1 cellular context compared by ENCODE assay signal in genomic region chr21:37073417-37074194, GRCh38.
TF ChIP-seq lines count a peak whose summit lies in the region.

No MANE protein-coding gene starts in this region.

TF ChIP-seq in HEK293, 187 proteins besides CTCF, POLR2A, EP300 and RAD21 (continued from another document):
- TF ChIP-seq ZNF26 (tag by site-specific recombination; IDR thresholded peaks at IDR 0.05) (no peak), ZNF510 (tag by site-specific recombination; IDR thresholded peaks at IDR 0.05; ENCODE audit: insufficient replicate concordance) (no peak), ZNF626 (tag by site-specific recombination; IDR thresholded peaks at IDR 0.05) (no peak), ZNF335 (tag by site-specific recombination; conservative IDR thresholded peaks at IDR 0.05) (peak; percentile 92), ZNF660 (tag by site-specific recombination; IDR thresholded peaks at IDR 0.05) (0 out of 2 replicates have a peak, but pooled peaks have one; percentile 16), ZNF184 (tag by site-specific recombination; IDR thresholded peaks at IDR 0.05) (no peak), PRDM4 (tag by site-specific recombination; IDR thresholded peaks at IDR 0.05) (peak; percentile 39; the same call in 1 of the 2 replicates), ZNF76 (tag by site-specific recombination; IDR thresholded peaks at IDR 0.05; ENCODE audit: borderline replicate concordance, low read depth) (peak; percentile 44; the same call in 1 of the 2 replicates), ZNF521 (tag by site-specific recombination; IDR thresholded peaks at IDR 0.05) (no peak), ZNF10 (tag by site-specific recombination; IDR thresholded peaks at IDR 0.05) (no peak; the same call in 1 of the 2 replicates), GLIS1 (tag by site-specific recombination; IDR thresholded peaks at IDR 0.05) (peak; percentile 84), ZBTB48 (tag by site-specific recombination; IDR thresholded peaks at IDR 0.05) (peak; percentile 89), ZNF488 (tag by site-specific recombination; IDR thresholded peaks at IDR 0.05) (no peak), ZNF426 (tag by site-specific recombination; IDR thresholded peaks at IDR 0.05) (no peak), YY2 (tag by site-specific recombination; IDR thresholded peaks at IDR 0.05) (no peak), ZNF664 (tag by site-specific recombination; IDR thresholded peaks at IDR 0.05) (no peak), ZNF561 (tag by site-specific recombination; IDR thresholded peaks at IDR 0.05; ENCODE audit: borderline replicate concordance) (no peak; the same call in 1 of the 2 replicates), ZNF416 (tag by site-specific recombination; IDR thresholded peaks at IDR 0.05) (no peak), YY1 (tag by site-specific recombination; IDR thresholded peaks at IDR 0.05) (peak; percentile 66; the same call in 1 of the 2 replicates), ZBTB1 (tag by site-specific recombination; IDR thresholded peaks at IDR 0.05) (no peak), ZNF473 (tag by site-specific recombination; IDR thresholded peaks at IDR 0.05) (no peak), PRDM1 (tag by site-specific recombination; IDR thresholded peaks at IDR 0.05) (no peak), ZNF791 (tag by site-specific recombination; IDR thresholded peaks at IDR 0.05) (no peak), SP2 (tag by site-specific recombination; IDR thresholded peaks at IDR 0.05) (no peak), ZNF2 (tag by site-specific recombination; IDR thresholded peaks at IDR 0.05) (peak; percentile 52), BCL11B (tag by site-specific recombination; IDR thresholded peaks at IDR 0.05; ENCODE audit: low read depth) (no peak), KLF16 (tag by site-specific recombination; IDR thresholded peaks at IDR 0.05) (peak; percentile 87), ZBTB8A (tag by site-specific recombination; IDR thresholded peaks at IDR 0.05) (peak; percentile 25; the same call in 1 of the 2 replicates), ZBTB17 (tag by site-specific recombination; IDR thresholded peaks at IDR 0.05) (no peak), ZNF202 (tag by site-specific recombination; IDR thresholded peaks at IDR 0.05; ENCODE audit: borderline replicate concordance) (no peak), ZNF114 (tag by site-specific recombination; IDR thresholded peaks at IDR 0.05) (no peak), KLF1 (tag by site-specific recombination; IDR thresholded peaks at IDR 0.05) (peak; percentile 73), GLI2 (tag by site-specific recombination; IDR thresholded peaks at IDR 0.05; ENCODE audit: borderline replicate concordance, low read depth) (no peak), ZNF645 (tag by site-specific recombination; IDR thresholded peaks at IDR 0.05) (no peak), ZIC2 (tag by site-specific recombination; IDR thresholded peaks at IDR 0.05) (peak; percentile 83), BCL11A (tag by site-specific recombination; IDR thresholded peaks at IDR 0.05; ENCODE audit: low read depth) (peak; percentile 37; the same call in 1 of the 2 replicates), PRDM6 (tag by site-specific recombination; IDR thresholded peaks at IDR 0.05) (no peak), ZNF121 (tag by site-specific recombination; IDR thresholded peaks at IDR 0.05) (peak; percentile 34), ZBTB44 (tag by site-specific recombination; IDR thresholded peaks at IDR 0.05) (no peak), ZBTB6 (tag by site-specific recombination; IDR thresholded peaks at IDR 0.05) (no peak), KLF10 (tag by site-specific recombination; IDR thresholded peaks at IDR 0.05) (peak; percentile 88), RBAK (tag by site-specific recombination; IDR thresholded peaks at IDR 0.05) (no peak), SETDB1 (IDR thresholded peaks at IDR 0.05; ENCODE audit: insufficient read length, low read length) (no peak), PBX3 (CRISPR knock-in tag; IDR thresholded peaks at IDR 0.05) (no peak), GFI1B (tag by site-specific recombination; IDR thresholded peaks at IDR 0.05) (no peak), ZBTB49 (tag by site-specific recombination; IDR thresholded peaks at IDR 0.05; ENCODE audit: low read depth) (no peak), ZNF248 (tag by site-specific recombination; IDR thresholded peaks at IDR 0.05) (no peak), ZNF707 (tag by site-specific recombination; IDR thresholded peaks at IDR 0.05) (no peak)
